Comparison of ENCODE assay signal across 16 cellular contexts in the genomic region with DNA sequence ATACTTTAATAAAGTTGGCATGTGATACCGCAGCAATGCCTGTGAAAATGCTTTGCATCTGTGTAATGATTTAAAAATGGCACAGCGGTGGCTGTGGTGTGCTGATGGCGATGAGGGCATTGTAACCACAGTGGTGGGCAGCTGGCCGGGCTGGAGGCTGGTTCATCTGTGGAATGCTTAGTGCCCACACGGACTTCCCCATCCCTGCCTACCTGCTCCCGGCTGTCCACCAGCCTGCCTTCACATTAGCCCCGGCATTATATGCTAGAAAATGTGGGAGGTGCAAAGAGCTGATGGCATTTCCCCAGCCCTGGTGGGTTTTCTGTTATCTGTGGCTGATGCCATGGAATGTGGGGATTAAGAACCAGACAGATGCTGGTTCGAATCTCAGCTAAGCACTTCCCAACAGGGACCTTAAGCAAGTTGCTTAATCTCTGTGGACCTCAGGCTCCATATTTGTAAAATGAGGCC. TPM values are rescaled to one million over a fixed set of nuclear protein-coding genes. Genes with fewer than 3 reads are reported as not detected.
A peak's percentile ranks its signal among the peaks of the same experiment; 100 is the strongest.
DNase-seq lines count a peak whose midpoint lies in the region; ATAC-seq and TF ChIP-seq lines count a peak whose summit lies in the region.
"Had no signal": no experiment of that assay in that cellular context is flagged by ENCODE, and none has a peak within 500 bp of the region (broad histone marks: within the 10 kb centered on the region; RNA-seq: fewer than 3 reads in every experiment).

No MANE protein-coding gene starts in this region.

- no peak overlapping the region for H4K8ac ChIP-seq in IMR-90 (ENCODE audit: low read depth in 2 of 2, low read length in 2 of 2)

- POLR2A ChIA-PET in IMR-90 (lab: Charles Lee; ENCODE audit: unreplicated experiment) = no interaction called here

- H3K27me3 ChIP-seq in IMR-90 (ENCODE audit: control insufficient read depth, insufficient read depth, low read length) = no peaks in the 10 kb centered on the region
- H3K27me3 ChIP-seq in layer of hippocampus (ENCODE audit: control insufficient read depth, insufficient read depth, low read length) = no peaks in the 10 kb centered on the region
- H3K27me3 ChIP-seq in subcutaneous abdominal adipose tissue (ENCODE audit: control insufficient read depth in 5 of 5, insufficient read depth in 4 of 5, low read length in 5 of 5) = no peaks in the 10 kb centered on the region

- no peak overlapping the region for H2BK15ac ChIP-seq in IMR-90 (ENCODE audit: low read depth, low read length)

- no peak overlapping the region for H3K9ac ChIP-seq in IMR-90 (ENCODE audit: low read depth, low read length)
- H3K9ac ChIP-seq in subcutaneous abdominal adipose tissue (ENCODE audit: low read length in 5 of 5) = no peak overlapping the region

- peaks cover 62% of the 10 kb centered on the region for H3K4me1 ChIP-seq in IMR-90 (ENCODE audit: control insufficient read depth, insufficient read depth, low read length)
- H3K4me1 ChIP-seq in subcutaneous abdominal adipose tissue (ENCODE audit: control insufficient read depth in 5 of 5, insufficient read depth in 5 of 5, low read length in 5 of 5) = peaks cover 27 to 97% (median 94%) of the 10 kb centered on the region in 5 donors

- CTCF ChIA-PET in IMR-90 (lab: Yijun Ruan, JAX) = no interaction called here

- intact Hi-C loops in IMR-90 (cut with micrococcal nuclease) = no loop called here
- intact Hi-C loops in activated CD4-positive, alpha-beta T cell treated with anti-CD3 and anti-CD28 coated beads, Interleukin-2, amount 10 ng/mL, durations not matched to agents 24 days and 14 days (cut with micrococcal nuclease) = no loop called here

- no peak overlapping the region for H3K4ac ChIP-seq in IMR-90 (ENCODE audit: low read depth, low read length)

- H3K14ac ChIP-seq in IMR-90 (replicated peaks; ENCODE audit: low read depth, low read length) = 0 out of 2 replicates have a peak overlapping the region, but pooled peaks have one; percentile 19

- H3K4me1 Mint-ChIP-seq in brain = peaks cover 89% of the 10 kb centered on the region
- no peaks in the 10 kb centered on the region for H3K4me1 Mint-ChIP-seq in activated CD4-positive, alpha-beta T cell treated with anti-CD3 and anti-CD28 coated beads, Interleukin-2, amount 10 ng/mL, durations not matched to agents 24 days and 14 days
- H3K4me1 Mint-ChIP-seq: activated CD4-positive, alpha-beta T cell treated with anti-CD3 and anti-CD28 coated beads, Interleukin-2, amount 10 ng/mL, durations not matched to agents 7 days and 5 days had no signal

- H3K79me1 ChIP-seq in IMR-90 (ENCODE audit: low read depth in 1 of 2, low read length in 2 of 2) = peaks cover 23 to 99% of the 10 kb centered on the region in 2 experiments

- H2AK9ac ChIP-seq in IMR-90 (replicated peaks; ENCODE audit: low read depth, low read length, poor library complexity) = peak overlapping the region; percentile 42

- H2BK5ac ChIP-seq in IMR-90 (ENCODE audit: low read depth, low read length, poor library complexity, severe bottlenecking) = no peak overlapping the region

- no peak for TF ChIP-seq POLR2A in IMR-90 (IDR thresholded peaks at IDR 0.05; ENCODE audit: low read depth, low read length)

- no peaks in the 10 kb centered on the region for H3K36me3 Mint-ChIP-seq in brain
- H3K36me3 Mint-ChIP-seq in activated CD4-positive, alpha-beta T cell treated with anti-CD3 and anti-CD28 coated beads, Interleukin-2, amount 10 ng/mL, durations not matched to agents 24 days and 14 days (ENCODE audit: low read depth) = no peaks in the 10 kb centered on the region

- H2AK5ac ChIP-seq in IMR-90 (ENCODE audit: low read depth, low read length) = no peak overlapping the region

- H2BK20ac ChIP-seq in IMR-90 (ENCODE audit: low read depth, low read length) = no peak overlapping the region

- H3K4me3 Mint-ChIP-seq in brain = no peak overlapping the region
- no peak overlapping the region for H3K4me3 Mint-ChIP-seq in activated CD4-positive, alpha-beta T cell treated with anti-CD3 and anti-CD28 coated beads, Interleukin-2, amount 10 ng/mL, durations not matched to agents 24 days and 14 days
- H3K4me3 Mint-ChIP-seq: activated CD4-positive, alpha-beta T cell treated with anti-CD3 and anti-CD28 coated beads, Interleukin-2, amount 10 ng/mL, durations not matched to agents 7 days and 5 days; effector memory CD8-positive, alpha-beta T cell; T-helper 17 cell had no signal

- dilution Hi-C loops in IMR-90 (cut with HindIII; ENCODE audit: low sequenced_read_pairs, unreplicated experiment) = no loop called here

- no peak overlapping the region for H4K91ac ChIP-seq in IMR-90 (ENCODE audit: insufficient read depth, low read depth, low read length)

- no peak overlapping the region for H4K5ac ChIP-seq in IMR-90 (ENCODE audit: low read depth, low read length)

- H3K36me3 ChIP-seq in IMR-90 (ENCODE audit: control insufficient read depth, insufficient read depth, low read length) (peaks cover 7% of the 10 kb centered on the region), subcutaneous abdominal adipose tissue (ENCODE audit: control insufficient read depth in 5 of 5, insufficient read depth in 5 of 5, low read length in 5 of 5) (peaks cover 0 to 5% (median 0%) of the 10 kb centered on the region in 5 donors)

- H3K9me3 ChIP-seq in IMR-90 (ENCODE audit: control insufficient read depth, insufficient read depth, low read length) (no peaks in the 10 kb centered on the region), subcutaneous abdominal adipose tissue (ENCODE audit: control insufficient read depth in 5 of 5, low read length in 5 of 5) (no peaks in the 10 kb centered on the region)

- H3K9me3 Mint-ChIP-seq in brain = no peaks in the 10 kb centered on the region
- H3K9me3 Mint-ChIP-seq in activated CD4-positive, alpha-beta T cell treated with anti-CD3 and anti-CD28 coated beads, Interleukin-2, amount 10 ng/mL, durations not matched to agents 24 days and 14 days = no peaks in the 10 kb centered on the region
- H3K9me3 Mint-ChIP-seq: activated CD4-positive, alpha-beta T cell treated with anti-CD3 and anti-CD28 coated beads, Interleukin-2, amount 10 ng/mL, durations not matched to agents 7 days and 5 days; effector memory CD8-positive, alpha-beta T cell had no signal

- H3K56ac ChIP-seq in IMR-90 (ENCODE audit: extremely low read depth, insufficient read depth, low read length) = no peak overlapping the region

- H2BK120ac ChIP-seq in IMR-90 (ENCODE audit: low read depth, low read length) = no peak overlapping the region

- H3K18ac ChIP-seq in IMR-90 (ENCODE audit: low read depth, low read length) = no peak overlapping the region

- no peak overlapping the region for H3K27ac ChIP-seq in IMR-90 (ENCODE audit: insufficient read depth, low read length)
- H3K27ac ChIP-seq in layer of hippocampus (ENCODE audit: low read depth, low read length) = peak overlapping the region; percentile 88
- H3K27ac ChIP-seq in subcutaneous abdominal adipose tissue (ENCODE audit: low read depth, low read length) = peak overlapping the region; percentile 91

- peak overlapping the region; percentile 44 for H3K23ac ChIP-seq in IMR-90 (ENCODE audit: low read depth, low read length)

- TF ChIP-seq RAD21 in IMR-90 (IDR thresholded peaks at IDR 0.05; ENCODE audit: low read length) = no peak

- WGBS in IMR-90 (ENCODE audit: extremely low coverage in 2 of 2, insufficient read length in 1 of 2), 2 experiments = 100% methylated on average over 1 of the region's 8 CpGs; no CpG with 5 or more reads in 1 of the 2 experiments

- ATAC-seq in IMR-90 (ENCODE audit: low read depth) (no peak), GM21528 (IDR thresholded peaks at IDR 0.05; ENCODE audit: low FRiP score, unreplicated experiment) (no peak), HG02981 (IDR thresholded peaks at IDR 0.05; ENCODE audit: unreplicated experiment) (no peak)
- ATAC-seq: effector memory CD8-positive, alpha-beta T cell; PC-3; T-helper 17 cell had no signal

- peaks cover 100% of the 10 kb centered on the region for H4K20me1 ChIP-seq in IMR-90 (ENCODE audit: insufficient read depth, low read length)

- peak overlapping the region in 3 of 5 experiments; percentile 50 to 82 (median 71) for H3K27ac Mint-ChIP-seq in brain
- no peak overlapping the region for H3K27ac Mint-ChIP-seq in activated CD4-positive, alpha-beta T cell treated with anti-CD3 and anti-CD28 coated beads, Interleukin-2, amount 10 ng/mL, durations not matched to agents 24 days and 14 days
- H3K27ac Mint-ChIP-seq: activated CD4-positive, alpha-beta T cell treated with anti-CD3 and anti-CD28 coated beads, Interleukin-2, amount 10 ng/mL, durations not matched to agents 7 days and 5 days; effector memory CD8-positive, alpha-beta T cell; T-helper 17 cell had no signal

- TF ChIP-seq CTCF in IMR-90 (conservative IDR thresholded peaks at IDR 0.05; ENCODE audit: low read depth, low read length) (no peak), brain (conservative IDR thresholded peaks at IDR 0.05) (no peak)

- no peak for DNase-seq in IMR-90
- DNase-seq in activated CD4-positive, alpha-beta T cell treated with anti-CD3 and anti-CD28 coated beads, Interleukin-2, amount 10 ng/mL, durations not matched to agents 24 days and 14 days = no peak
- no peak for DNase-seq in activated naive CD4-positive, alpha-beta T cell treated with anti-CD3 and anti-CD28 coated beads, Interleukin-2, amount 50 U/mL, for 16 hours
- DNase-seq: activated CD4-positive, alpha-beta T cell treated with anti-CD3 and anti-CD28 coated beads, Interleukin-2, amount 10 ng/mL, durations not matched to agents 7 days and 5 days; activated T-cell treated with anti-CD3 and anti-CD28 coated beads, Interleukin-2, amount 50 U/mL, for 48 hours; effector memory CD8-positive, alpha-beta T cell; kidney glomerular epithelial cell; NCI-H1105 treated with DMSO at 0.1 percent for 48 hours; NCI-H226; PC-3; T-helper 17 cell had no signal

- in situ Hi-C loops in IMR-90 (cut with MboI; ENCODE audit: low sequenced_read_pairs) = no loop called here

- H3K4me2 ChIP-seq in IMR-90 (ENCODE audit: low read depth, low read length) = no peak overlapping the region

- H3K4me3 ChIP-seq in IMR-90 (ENCODE audit: insufficient read depth, low read depth, low read length) = no peak overlapping the region
- H3K4me3 ChIP-seq in subcutaneous abdominal adipose tissue (ENCODE audit: low read depth in 1 of 5, low read length in 5 of 5) = no peak overlapping the region

- BruUV-seq in IMR-90 (replicated peaks; lab: Mats Ljungman, UMichigan) = no TSS peak

- no peak overlapping the region for H2AFZ ChIP-seq in IMR-90 (replicated peaks; ENCODE audit: low read length, poor library complexity)

- H3K27me3 Mint-ChIP-seq in brain = peaks cover 3% of the 10 kb centered on the region
- H3K27me3 Mint-ChIP-seq in activated CD4-positive, alpha-beta T cell treated with anti-CD3 and anti-CD28 coated beads, Interleukin-2, amount 10 ng/mL, durations not matched to agents 24 days and 14 days = peaks cover 3% of the 10 kb centered on the region
- H3K27me3 Mint-ChIP-seq: activated CD4-positive, alpha-beta T cell treated with anti-CD3 and anti-CD28 coated beads, Interleukin-2, amount 10 ng/mL, durations not matched to agents 7 days and 5 days had no signal

- peaks cover 81% of the 10 kb centered on the region for H3K9me1 ChIP-seq in IMR-90 (ENCODE audit: insufficient read depth, low read length)

RNA-seq across cellular contexts. Expression of a gene that starts 2.9 kb away (rescaled TPM):
- total RNA-seq in IMR-90 (2012; rRNA removed) = 30.3 and 30.5 TPM in 2 replicates
- polyA plus RNA-seq in IMR-90 (2012; rRNA removed) (80.4 and 101 TPM in 2 replicates), brain (ENCODE audit: insufficient read depth, low read depth, low replicate concordance) (40.0 TPM)
- 41.4 and 74.0 TPM in 2 replicates for polyA plus RNA-seq in IMR-90 (2012; cell fraction: cytosol; rRNA removed)
- 81.4 and 121 TPM in 2 replicates for polyA plus RNA-seq in IMR-90 (2012; cell fraction: nucleus; rRNA removed; ENCODE audit: low replicate concordance)
- total RNA-seq in activated CD4-positive, alpha-beta T cell treated with anti-CD3 and anti-CD28 coated beads, Interleukin-2, amount 10 ng/mL, durations not matched to agents 24 days and 14 days = 2.8 and 3.9 TPM in 2 replicates

RNA-seq across cellular contexts. Expression of a gene that starts 55.5 kb away (rescaled TPM):
- total RNA-seq in IMR-90 (2012; rRNA removed) = 7,310 and 7,583 TPM in 2 replicates
- 6,296 and 6,747 TPM in 2 replicates for polyA plus RNA-seq in IMR-90 (2012; rRNA removed)
- polyA plus RNA-seq in IMR-90 (2012; cell fraction: cytosol; rRNA removed) = 5,609 and 17,745 TPM in 2 replicates
- polyA plus RNA-seq in IMR-90 (2012; cell fraction: nucleus; rRNA removed; ENCODE audit: low replicate concordance) = 873 and 3,349 TPM in 2 replicates
- 2,096 TPM for polyA plus RNA-seq in brain (ENCODE audit: insufficient read depth, low read depth, low replicate concordance)
- 2,567 and 2,587 TPM in 2 replicates for total RNA-seq in activated CD4-positive, alpha-beta T cell treated with anti-CD3 and anti-CD28 coated beads, Interleukin-2, amount 10 ng/mL, durations not matched to agents 24 days and 14 days
